In genomic region chr14:61088081-61088480, GRCh38 we compare ENCODE assay signal across 30 cellular contexts.
A peak's percentile ranks its signal among the peaks of the same experiment; 100 is the strongest.
DNase-seq lines count a peak whose midpoint lies in the region; ATAC-seq, FAIRE-seq and TF ChIP-seq lines count a peak whose summit lies in the region.
"Had no signal": no experiment of that assay in that cellular context is flagged by ENCODE, and none has a peak within 500 bp of the region (broad histone marks: within the 10 kb centered on the region; RNA-seq: fewer than 3 reads in every experiment).

No MANE protein-coding gene starts in this region.

- peak overlapping the region; percentile 97 for H3K27ac ChIP-seq in Karpas-422 (ENCODE audit: low read length)
- peak overlapping the region; percentile 51 for H3K27ac ChIP-seq in PC-3 (ENCODE audit: low read length)
- H3K27ac ChIP-seq in ascending aorta, result no peak overlapping the region
- H3K27ac ChIP-seq: 22Rv1; A549; BLaER1; BLaER1 treated with 17β-estradiol and CSF1 and Interleukin-3, amounts not matched to agents 10 nM and 100 nM; C4-2B had no signal

- H3K9me3 ChIP-seq in Karpas-422 (ENCODE audit: low read length), result no peaks in the 10 kb centered on the region
- H3K9me3 ChIP-seq in PC-3 (ENCODE audit: low read length), result no peaks in the 10 kb centered on the region
- H3K9me3 ChIP-seq in ascending aorta, result no peaks in the 10 kb centered on the region
- H3K9me3 ChIP-seq: A549; BE2C; BLaER1; BLaER1 treated with 17β-estradiol and CSF1 and Interleukin-3, amounts not matched to agents 10 nM and 100 nM; Caco-2 had no signal

- peak overlapping the region; percentile 51 for H3K4me2 ChIP-seq in Karpas-422 (ENCODE audit: low read depth, low read length, poor library complexity, severe bottlenecking)
- peak overlapping the region; percentile 12 for H3K4me2 ChIP-seq in PC-3 (ENCODE audit: low read length)
- H3K4me2 ChIP-seq: A549; BLaER1; BLaER1 treated with 17β-estradiol and CSF1 and Interleukin-3, amounts not matched to agents 10 nM and 100 nM had no signal

- H2AFZ ChIP-seq in Karpas-422 (ENCODE audit: low read length), result no peak overlapping the region
- H2AFZ ChIP-seq in PC-3 (ENCODE audit: low read length), result no peak overlapping the region

- H3K36me3 ChIP-seq in Karpas-422 (ENCODE audit: insufficient read depth, low read length) (peaks cover 20% of the 10 kb centered on the region), PC-3 (ENCODE audit: low read depth, low read length) (no peaks in the 10 kb centered on the region), ascending aorta (no peaks in the 10 kb centered on the region)
- H3K36me3 ChIP-seq: BE2C, BLaER1 had no signal

- CTCF ChIA-PET in PC-3 (lab: Charles Lee), result interaction anchor here (1.3 kb wide), 1 partner anchor 10 kb away, joined by 7 read pairs; no protein-coding TSS in a partner anchor

- ATAC-seq in PC-3 (peak; percentile 75), GM18502 (IDR thresholded peaks at IDR 0.05; ENCODE audit: poor library complexity, unreplicated experiment) (no peak)
- ATAC-seq: A549; CD8-positive, alpha-beta T cell had no signal

- no peaks in the 10 kb centered on the region for H3K27me3 ChIP-seq in Karpas-422 (ENCODE audit: low read length)
- no peaks in the 10 kb centered on the region for H3K27me3 ChIP-seq in PC-3 (ENCODE audit: low read length)
- H3K27me3 ChIP-seq in ascending aorta, result no peaks in the 10 kb centered on the region
- H3K27me3 ChIP-seq: BE2C; BLaER1; BLaER1 treated with 17β-estradiol and CSF1 and Interleukin-3, amounts not matched to agents 10 nM and 100 nM had no signal

- POLR2A ChIA-PET in PC-3 (lab: Charles Lee; ENCODE audit: unreplicated experiment), result interaction anchor here (0.5 kb wide), 1 partner anchor 10 kb away, joined by 3 read pairs; no protein-coding TSS in a partner anchor

- H3F3A ChIP-seq in PC-3 (ENCODE audit: low read length, unreplicated experiment), result no peaks in the 10 kb centered on the region

- H3K4me3 ChIP-seq in Karpas-422 (ENCODE audit: low read length), result peak overlapping the region; percentile 31
- H3K4me3 ChIP-seq in PC-3 (ENCODE audit: low read length), result no peak overlapping the region
- no peak overlapping the region for H3K4me3 ChIP-seq in ascending aorta
- H3K4me3 ChIP-seq: A549; BLaER1; BLaER1 treated with 17β-estradiol and CSF1 and Interleukin-3, amounts not matched to agents 10 nM and 100 nM had no signal

- BruUV-seq in PC-3 (replicated peaks; lab: Mats Ljungman, UMichigan), result no TSS peak

- no peak for DNase-seq in Karpas-422
- peak; percentile 79 for DNase-seq in PC-3
- DNase-seq in activated CD8-positive, alpha-beta memory T cell treated with anti-CD3 and anti-CD28 coated beads, Interleukin-2, amount 50 U/mL, for 48 hours, result no peak
- no peak for DNase-seq in ascending aorta (ENCODE audit: low spot score in 2 of 2)
- DNase-seq: 8988T; ACHN; AML-193; BE2C; C1 segment of cervical spinal cord; Caco-2; Calu3; CD4-positive, alpha-beta memory T cell; CD4-positive, alpha-beta T cell; CD4-positive, CD25-positive, alpha-beta regulatory T cell; CD8-positive, alpha-beta memory T cell; CD8-positive, alpha-beta T cell; COR-L47; DMS 273 treated with DMSO at 0.1 percent for 48 hours; DMS79; DMS79 treated with DMSO at 0.1 percent for 48 hours; DND-41; EL had no signal

- H3K9me2 ChIP-seq in Karpas-422 (replicated peaks; ENCODE audit: insufficient read depth, low read length), result no peaks in the 10 kb centered on the region
- no peaks in the 10 kb centered on the region for H3K9me2 ChIP-seq in PC-3 (replicated peaks; ENCODE audit: low read length)

- peak overlapping the region; percentile 52 for H3K9ac ChIP-seq in Karpas-422 (ENCODE audit: low read length)
- H3K9ac ChIP-seq in PC-3 (ENCODE audit: low read length), result peak overlapping the region; percentile 4; the same call in 1 of the 2 replicates
- H3K9ac ChIP-seq: BLaER1; BLaER1 treated with 17β-estradiol and CSF1 and Interleukin-3, amounts not matched to agents 10 nM and 100 nM had no signal

- H3K79me2 ChIP-seq in Karpas-422 (ENCODE audit: low read length) (peaks cover 12% of the 10 kb centered on the region; the same call in 1 of the 2 replicates), PC-3 (ENCODE audit: low read length) (no peaks in the 10 kb centered on the region)

- H4K20me1 ChIP-seq in Karpas-422 (ENCODE audit: insufficient read depth, low read depth, low read length) (no peaks in the 10 kb centered on the region), PC-3 (ENCODE audit: low read length) (no peaks in the 10 kb centered on the region)
- H4K20me1 ChIP-seq: BLaER1; BLaER1 treated with 17β-estradiol and CSF1 and Interleukin-3, amounts not matched to agents 10 nM and 100 nM had no signal

- FAIRE-seq in A204.1 (lab: Jason Lieb, UNC), result peak; percentile 51
- FAIRE-seq: A549, D721Med had no signal

- TF ChIP-seq CTCF in PC-3 (conservative IDR thresholded peaks at IDR 0.05; ENCODE audit: low read depth, low read length) (no peak), ascending aorta (IDR thresholded peaks at IDR 0.05) (no peak)

- intact Hi-C loops in PC-3 (cut with micrococcal nuclease), result loop anchor here (1.0 kb wide), 1 partner anchor 10 kb away; no protein-coding TSS in a partner anchor
- intact Hi-C loops in ascending aorta (cut with DNase I), result no loop called here

- H3K4me1 ChIP-seq in Karpas-422 (ENCODE audit: low read length) (peaks cover 87% of the 10 kb centered on the region), PC-3 (ENCODE audit: insufficient read depth, low read length) (peaks cover 26% of the 10 kb centered on the region), ascending aorta (no peaks in the 10 kb centered on the region)
- H3K4me1 ChIP-seq: A549; BLaER1; BLaER1 treated with 17β-estradiol and CSF1 and Interleukin-3, amounts not matched to agents 10 nM and 100 nM; Caco-2 had no signal

Comparison
In these comparisons a context has a peak if more than half of its experiments do, and no peak if none do; other contexts are left out.
1. H3K27ac ChIP-seq: peak in Karpas-422 (single experiment) and PC-3 (single experiment); none in ascending aorta (0 of 2).